Comparison of ENCODE assay signal across 24 cellular contexts in genomic region chr12:70415987-70416386, GRCh38. TPM values are rescaled to one million over a fixed set of nuclear protein-coding genes. Genes with fewer than 3 reads are reported as not detected.
DNase-seq lines count a peak whose midpoint lies in the region; ATAC-seq lines count a peak whose summit lies in the region.
"Had no signal": no experiment of that assay in that cellular context is flagged by ENCODE, and none has a peak within 500 bp of the region (broad histone marks: within the 10 kb centered on the region; RNA-seq: fewer than 3 reads in every experiment).

No MANE protein-coding gene starts in this region.

- no peaks in the 10 kb centered on the region for H3K27me3 Mint-ChIP-seq in T-cell
- H3K27me3 Mint-ChIP-seq: naive thymus-derived CD8-positive, alpha-beta T cell; stimulated activated naive CD8-positive, alpha-beta T cell treated with anti-CD3 and anti-CD28 coated beads, Interleukin-15, Interleukin-2, amounts not matched to agents 100 ng/mL and 50 ng/mL, for 24 hours had no signal

- no peaks in the 10 kb centered on the region for H3K9me3 Mint-ChIP-seq in T-cell
- H3K9me3 Mint-ChIP-seq: CD8-positive, alpha-beta memory T cell; naive thymus-derived CD8-positive, alpha-beta T cell; stimulated activated naive CD8-positive, alpha-beta T cell treated with anti-CD3 and anti-CD28 coated beads, Interleukin-15, Interleukin-2, amounts not matched to agents 100 ng/mL and 50 ng/mL, for 24 hours had no signal

- H3K36me3 Mint-ChIP-seq in T-cell = peaks cover 3% of the 10 kb centered on the region
- H3K36me3 Mint-ChIP-seq: CD8-positive, alpha-beta memory T cell had no signal

- CTCF ChIA-PET in T-cell (lab: Charles Lee) = interaction anchor here in 1 of 2 donors (0.7 kb wide), 1 partner anchor 488 kb away, joined by 3 read pairs; no protein-coding TSS in a partner anchor

- peak; percentile 60 for ATAC-seq in GM18511 (IDR thresholded peaks at IDR 0.05; ENCODE audit: unreplicated experiment)
- peak; percentile 75 for ATAC-seq in GM21381 (IDR thresholded peaks at IDR 0.05; ENCODE audit: unreplicated experiment)
- ATAC-seq in HG02885 (IDR thresholded peaks at IDR 0.05; ENCODE audit: poor library complexity, unreplicated experiment) = peak; percentile 72
- peak; percentile 81 for ATAC-seq in HG03565 (IDR thresholded peaks at IDR 0.05; ENCODE audit: unreplicated experiment)
- ATAC-seq in T-cell (replicated peaks in 1 of 4) = no peak
- no peak for ATAC-seq in GM21737 (IDR thresholded peaks at IDR 0.05; ENCODE audit: unreplicated experiment)
- ATAC-seq: HCT116; naive thymus-derived CD8-positive, alpha-beta T cell had no signal

- H3K4me1 Mint-ChIP-seq in T-cell = peaks cover 7 to 9% (median 9%) of the 10 kb centered on the region in 3 donors

- DNase-seq in NCI-H187 treated with DMSO at 0.1 percent for 48 hours (lab: John Stamatoyannopoulos, UW) (no peak), NCI-H1105 treated with DMSO at 0.1 percent for 48 hours (lab: John Stamatoyannopoulos, UW) (no peak), T-cell (no peak)
- DNase-seq: activated CD4-positive, alpha-beta T cell treated with anti-CD3 and anti-CD28 coated beads for 1 hour; amniotic stem cell; CD8-positive, alpha-beta memory T cell; DMS79; foreskin melanocyte; Kasumi-1; kidney glomerular epithelial cell; mesendoderm; naive thymus-derived CD8-positive, alpha-beta T cell; NCI-H1417; Peyer's patch; stimulated activated CD4-positive, alpha-beta T cell treated with anti-CD3 and anti-CD28 coated beads, Interleukin-1b, Interleukin-23, amount 100 ng/mL, for 48 hours; T1000; trophoblast cell had no signal

- POLR2A ChIA-PET in T-cell (lab: Charles Lee) = no interaction called here

- H3K4me3 Mint-ChIP-seq in T-cell = no peak overlapping the region
- H3K4me3 Mint-ChIP-seq: CD8-positive, alpha-beta memory T cell; naive thymus-derived CD8-positive, alpha-beta T cell; stimulated activated naive CD8-positive, alpha-beta T cell treated with anti-CD3 and anti-CD28 coated beads, Interleukin-15, Interleukin-2, amounts not matched to agents 100 ng/mL and 50 ng/mL, for 24 hours had no signal

- no peak overlapping the region for H3K27ac Mint-ChIP-seq in T-cell
- H3K27ac Mint-ChIP-seq: CD8-positive, alpha-beta memory T cell; stimulated activated naive CD8-positive, alpha-beta T cell treated with anti-CD3 and anti-CD28 coated beads, Interleukin-15, Interleukin-2, amounts not matched to agents 100 ng/mL and 50 ng/mL, for 24 hours had no signal

RNA-seq across cellular contexts. Expression of gene KCNMB4, which starts 49.9 kb away (rescaled TPM):
- 1 to 10 TPM in 4 of 5 donors, under 1 TPM in 1; 0.79 to 2.6 (median 1.5) TPM for total RNA-seq in T-cell

Comparison
In these comparisons a context has a peak if more than half of its experiments do, and no peak if none do; other contexts are left out.
1. ATAC-seq: peak in GM18511 (single experiment), GM21381 (single experiment), HG02885 (single experiment) and HG03565 (single experiment); none in T-cell (0 of 4) and GM21737 (single experiment).